In the genomic region with DNA sequence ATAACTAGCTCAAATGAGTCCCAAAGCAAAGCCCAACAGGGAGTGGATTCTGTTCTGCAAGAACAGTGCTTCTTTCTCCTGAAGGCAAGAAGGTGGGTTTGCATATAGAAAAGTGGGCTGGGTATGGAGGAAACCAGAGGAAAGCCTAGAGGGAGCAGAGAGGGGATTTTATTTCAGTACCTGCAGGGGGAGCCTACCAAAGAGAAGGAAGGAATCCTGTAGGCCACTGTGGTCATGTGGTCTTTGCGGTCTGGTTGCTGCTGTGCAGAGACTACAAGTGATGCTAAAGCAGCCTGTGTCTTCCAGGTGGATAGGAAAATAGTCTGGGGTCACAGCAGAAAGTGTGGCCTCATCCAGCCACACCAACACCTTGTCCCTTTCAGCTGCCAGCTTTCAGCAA, we compare ENCODE assay signal across 10 cellular contexts. TPM values are rescaled to one million over a fixed set of nuclear protein-coding genes. Genes with fewer than 3 reads are reported as not detected.
DNase-seq lines count a peak whose midpoint lies in the region; ATAC-seq, FAIRE-seq and TF ChIP-seq lines count a peak whose summit lies in the region.
"Had no signal": no experiment of that assay in that cellular context is flagged by ENCODE, and none has a peak within 500 bp of the region (broad histone marks: within the 10 kb centered on the region; RNA-seq: fewer than 3 reads in every experiment).

No MANE protein-coding gene starts in this region.

- H3K4me2 ChIP-seq in SK-N-SH: no peak overlapping the region

- POLR2A ChIA-PET in SK-N-SH (lab: Yijun Ruan, JAX): no interaction called here

- H3K27me3 ChIP-seq in SK-N-SH (ENCODE audit: insufficient read depth) (peaks cover 5% of the 10 kb centered on the region; the same call in 1 of the 2 replicates), foreskin keratinocyte (peaks cover 3% of the 10 kb centered on the region), stomach (peaks cover 0 to 6% (median 0%) of the 10 kb centered on the region in 3 donors)

- H3K4me3 ChIP-seq in SK-N-SH (ENCODE audit: low read depth in 2 of 2, low read length in 1 of 2) (no peak overlapping the region), stomach (no peak overlapping the region)
- H3K4me3 ChIP-seq: GM12878 had no signal

- H3K9me3 ChIP-seq in SK-N-SH: no peaks in the 10 kb centered on the region
- H3K9me3 ChIP-seq in stomach: no peaks in the 10 kb centered on the region

- no peak overlapping the region for H3K9ac ChIP-seq in SK-N-SH

- CTCF ChIA-PET in SK-N-SH (lab: Yijun Ruan, JAX): interaction anchor here (0.9 to 21.6 kb wide), 4 partner anchors 9 to 236 kb away, joined by 3 to 445 read pairs (median 18); no protein-coding TSS in a partner anchor

- TF ChIP-seq CTCF in SK-N-SH (IDR thresholded peaks at IDR 0.05) (0 out of 2 replicates have a peak, but pooled peaks have one; percentile 10), foreskin keratinocyte (conservative IDR thresholded peaks at IDR 0.05) (peak; percentile 6), stomach (IDR thresholded peaks at IDR 0.05) (no peak)

- ATAC-seq in foreskin keratinocyte (peak; percentile 21), GM21447 (IDR thresholded peaks at IDR 0.05; ENCODE audit: unreplicated experiment) (no peak), GM19035 (IDR thresholded peaks at IDR 0.05; ENCODE audit: unreplicated experiment) (no peak)
- ATAC-seq: GM12878 had no signal

- H4K20me1 ChIP-seq in SK-N-SH (ENCODE audit: insufficient read depth): no peaks in the 10 kb centered on the region

- H3K4me1 ChIP-seq in SK-N-SH (ENCODE audit: control insufficient read depth in 1 of 2, insufficient read depth in 2 of 2, low read depth in 1 of 2, low read length in 1 of 2) (no peaks in the 10 kb centered on the region), foreskin keratinocyte (no peaks in the 10 kb centered on the region), stomach (peaks cover 0 to 13% (median 5%) of the 10 kb centered on the region in 4 donors)

- H3K9me2 ChIP-seq in SK-N-SH: no peaks in the 10 kb centered on the region

- TF ChIP-seq RAD21 in SK-N-SH (IDR thresholded peaks at IDR 0.05; ENCODE audit: low read length): no peak

- no peak for FAIRE-seq in frontal cortex (lab: Jason Lieb, UNC)
- FAIRE-seq: GM12878 had no signal

- 55% methylated on average over 1 of the region's 1 CpG for WGBS in SK-N-SH (ENCODE audit: low lambda C conversion rate)
- 37 to 68% (median 45%) methylated on average over 1 of the region's 1 CpG for WGBS in stomach, 5 donors

- no peak for TF ChIP-seq POLR2A in stomach (IDR thresholded peaks at IDR 0.05)

- H3K36me3 ChIP-seq in SK-N-SH (replicated peaks in 1 of 2; ENCODE audit: control insufficient read depth in 1 of 2, insufficient read depth in 2 of 2, low read length in 1 of 2) (no peaks in the 10 kb centered on the region), stomach (no peaks in the 10 kb centered on the region)

- H3K27ac ChIP-seq in SK-N-SH (ENCODE audit: low read depth in 2 of 2, low read length in 1 of 2) (no peak overlapping the region), foreskin keratinocyte (no peak overlapping the region), stomach (no peak overlapping the region)

- no peak overlapping the region for H2AFZ ChIP-seq in SK-N-SH (ENCODE audit: low read depth)

- no peaks in the 10 kb centered on the region for H3F3A ChIP-seq in SK-N-SH (replicated peaks; ENCODE audit: insufficient read depth)

- peak; percentile 32 for DNase-seq in 8988T
- peak; percentile 23 for DNase-seq in ELR (ENCODE audit: low read depth)
- DNase-seq in SK-N-SH: no peak
- no peak for DNase-seq in foreskin keratinocyte
- DNase-seq in frontal cortex (ENCODE audit: low spot score in 2 of 2): no peak
- no peak for DNase-seq in stomach

- intact Hi-C loops in stomach (cut with DNase I; ENCODE audit: low total_unique reads): no loop called here

- TF ChIP-seq EP300 in SK-N-SH (IDR thresholded peaks at IDR 0.05; ENCODE audit: borderline replicate concordance in 1 of 2, low read depth in 1 of 2, low read length in 1 of 2): no peak
- no peak for TF ChIP-seq EP300 in stomach (IDR thresholded peaks at IDR 0.05)

- no peaks in the 10 kb centered on the region for H3K79me2 ChIP-seq in SK-N-SH (ENCODE audit: insufficient read depth)

TF ChIP-seq in SK-N-SH, 30 proteins besides CTCF, POLR2A, EP300 and RAD21 (continues in another document):
- no peak for TF ChIP-seq CHD2 (IDR thresholded peaks at IDR 0.05; ENCODE audit: low read length, partially characterized antibody)
- no peak for TF ChIP-seq RCOR1 (IDR thresholded peaks at IDR 0.05; ENCODE audit: low read length)
- TF ChIP-seq GATA2 (CRISPR knock-in tag; IDR thresholded peaks at IDR 0.05): no peak
- TF ChIP-seq, protein P1, sequence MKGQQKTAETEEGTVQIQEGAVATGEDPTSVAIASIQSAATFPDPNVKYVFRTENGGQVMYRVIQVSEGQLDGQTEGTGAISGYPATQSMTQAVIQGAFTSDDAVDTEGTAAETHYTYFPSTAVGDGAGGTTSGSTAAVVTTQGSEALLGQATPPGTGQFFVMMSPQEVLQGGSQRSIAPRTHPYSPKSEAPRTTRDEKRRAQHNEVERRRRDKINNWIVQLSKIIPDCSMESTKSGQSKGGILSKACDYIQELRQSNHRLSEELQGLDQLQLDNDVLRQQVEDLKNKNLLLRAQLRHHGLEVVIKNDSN (IDR thresholded peaks at IDR 0.05; ENCODE audit: borderline replicate concordance, low read depth): no peak
- TF ChIP-seq EZH2phosphoT487 (IDR thresholded peaks at IDR 0.05; ENCODE audit: borderline replicate concordance, low read depth): no peak
- TF ChIP-seq FOSL2 (IDR thresholded peaks at IDR 0.05; ENCODE audit: borderline replicate concordance, low read depth): no peak
- TF ChIP-seq PBX3 (IDR thresholded peaks at IDR 0.05): no peak
- no peak for TF ChIP-seq MEF2A (IDR thresholded peaks at IDR 0.05; ENCODE audit: borderline replicate concordance, low read depth)
- TF ChIP-seq YY1 (IDR thresholded peaks at IDR 0.05; ENCODE audit: low read depth): no peak
- TF ChIP-seq, protein P2, sequence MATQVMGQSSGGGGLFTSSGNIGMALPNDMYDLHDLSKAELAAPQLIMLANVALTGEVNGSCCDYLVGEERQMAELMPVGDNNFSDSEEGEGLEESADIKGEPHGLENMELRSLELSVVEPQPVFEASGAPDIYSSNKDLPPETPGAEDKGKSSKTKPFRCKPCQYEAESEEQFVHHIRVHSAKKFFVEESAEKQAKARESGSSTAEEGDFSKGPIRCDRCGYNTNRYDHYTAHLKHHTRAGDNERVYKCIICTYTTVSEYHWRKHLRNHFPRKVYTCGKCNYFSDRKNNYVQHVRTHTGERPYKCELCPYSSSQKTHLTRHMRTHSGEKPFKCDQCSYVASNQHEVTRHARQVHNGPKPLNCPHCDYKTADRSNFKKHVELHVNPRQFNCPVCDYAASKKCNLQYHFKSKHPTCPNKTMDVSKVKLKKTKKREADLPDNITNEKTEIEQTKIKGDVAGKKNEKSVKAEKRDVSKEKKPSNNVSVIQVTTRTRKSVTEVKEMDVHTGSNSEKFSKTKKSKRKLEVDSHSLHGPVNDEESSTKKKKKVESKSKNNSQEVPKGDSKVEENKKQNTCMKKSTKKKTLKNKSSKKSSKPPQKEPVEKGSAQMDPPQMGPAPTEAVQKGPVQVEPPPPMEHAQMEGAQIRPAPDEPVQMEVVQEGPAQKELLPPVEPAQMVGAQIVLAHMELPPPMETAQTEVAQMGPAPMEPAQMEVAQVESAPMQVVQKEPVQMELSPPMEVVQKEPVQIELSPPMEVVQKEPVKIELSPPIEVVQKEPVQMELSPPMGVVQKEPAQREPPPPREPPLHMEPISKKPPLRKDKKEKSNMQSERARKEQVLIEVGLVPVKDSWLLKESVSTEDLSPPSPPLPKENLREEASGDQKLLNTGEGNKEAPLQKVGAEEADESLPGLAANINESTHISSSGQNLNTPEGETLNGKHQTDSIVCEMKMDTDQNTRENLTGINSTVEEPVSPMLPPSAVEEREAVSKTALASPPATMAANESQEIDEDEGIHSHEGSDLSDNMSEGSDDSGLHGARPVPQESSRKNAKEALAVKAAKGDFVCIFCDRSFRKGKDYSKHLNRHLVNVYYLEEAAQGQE (IDR thresholded peaks at IDR 0.05; ENCODE audit: low read depth, low read length): no peak
- no peak for TF ChIP-seq TEAD4 (IDR thresholded peaks at IDR 0.05; ENCODE audit: borderline replicate concordance, insufficient read depth)
- no peak for TF ChIP-seq TCF12 (IDR thresholded peaks at IDR 0.05)
- TF ChIP-seq TAF1 (IDR thresholded peaks at IDR 0.05; ENCODE audit: borderline replicate concordance, low read depth, low read length): no peak
- no peak for TF ChIP-seq ELF1 (IDR thresholded peaks at IDR 0.05)
- TF ChIP-seq RFX5 (IDR thresholded peaks at IDR 0.05; ENCODE audit: low read length): no peak

RNA-seq across cellular contexts. Expression of gene ZBTB16, which starts 33.2 kb away (rescaled TPM):
- polyA plus RNA-seq in SK-N-SH (2012; rRNA removed): not detected in 2 replicates
- polyA plus RNA-seq in SK-N-SH (2012; cell fraction: cytosol; rRNA removed): not detected in 2 replicates
- polyA plus RNA-seq in SK-N-SH (2012; cell fraction: nucleus; rRNA removed): not detected in 2 replicates
- total RNA-seq in foreskin keratinocyte: not detected in 2 replicates
- polyA plus RNA-seq in foreskin keratinocyte: not detected in 2 replicates
- 3.7 TPM for total RNA-seq in frontal cortex
- total RNA-seq in stomach: 100 to 1,000 TPM in 3 of 5 donors, 10 to 100 TPM in 2; 30.1 to 318 (median 137) TPM
- 10 to 100 TPM in 2 of 3 donors, 1 to 10 TPM in 1; 7.9 to 22.5 (median 19.1) TPM for polyA plus RNA-seq in stomach
- polyA plus RNA-seq: GM12878 had no signal

RNA-seq across cellular contexts. Expression of gene HTR3A, which starts 51.4 kb away (rescaled TPM):
- polyA plus RNA-seq in SK-N-SH (2012; rRNA removed): not detected in 2 replicates
- not detected in 2 replicates for polyA plus RNA-seq in SK-N-SH (2012; cell fraction: cytosol; rRNA removed)
- not detected in 2 replicates for polyA plus RNA-seq in SK-N-SH (2012; cell fraction: nucleus; rRNA removed)
- total RNA-seq in foreskin keratinocyte: not detected in 2 replicates
- polyA plus RNA-seq in foreskin keratinocyte: not detected in 2 replicates
- 1.2 TPM for total RNA-seq in frontal cortex
- 1 to 10 TPM in 1 of 5 donors, not detected in 4; 1.7 TPM for total RNA-seq in stomach
- polyA plus RNA-seq in stomach: 1 to 10 TPM in 1 of 3 donors, under 1 TPM in 1, not detected in 1; 0.30 to 1.9 TPM
- total RNA-seq: glomerular endothelial cell, GM12878 had no signal
- polyA plus RNA-seq: GM12878 had no signal

Comparison
In these comparisons a context has a peak if more than half of its experiments do, and no peak if none do; other contexts are left out.
1. DNase-seq: peak in 8988T (single experiment) and ELR (single experiment); none in SK-N-SH (single experiment), foreskin keratinocyte (0 of 2), frontal cortex (0 of 2) and stomach (single experiment).
2. CTCF ChIP-seq: peak in SK-N-SH (single experiment) and foreskin keratinocyte (single experiment); none in stomach (0 of 7).